Comparison of ENCODE assay signal across 23 cellular contexts in genomic region chr2:122061206-122061605, GRCh38.
"Had no signal": no experiment of that assay in that cellular context is flagged by ENCODE, and none has a peak within 500 bp of the region (broad histone marks: within the 10 kb centered on the region; RNA-seq: fewer than 3 reads in every experiment).

No MANE protein-coding gene starts in this region.

- DNase-seq: activated B cell treated with CpG ODN at 0.5 μM for 24 hours; activated effector memory CD4-positive, alpha-beta T cell treated with Interleukin-2 at 50 U/mL for 16 hours; activated naive CD4-positive, alpha-beta T cell treated with Interleukin-2 at 50 U/mL for 16 hours; activated T-cell treated with anti-CD3 and anti-CD28 coated beads for 4 hours; activated T-cell treated with anti-CD3 and anti-CD28 coated beads, Interleukin-2, amount 50 U/mL, for 72 hours; anterior cingulate cortex; body of pancreas; colonic mucosa; effector memory CD8-positive, alpha-beta T cell; head of caudate nucleus; hippocampal formation; immature natural killer cell; lower lobe of right lung; mucosa of descending colon; right lobe of liver; stimulated activated CD4-positive, alpha-beta T cell treated with anti-CD3 and anti-CD28 coated beads, Interleukin-12 subunit alpha, Interleukin-12 subunit beta, amount 100 ng/mL, for 4 hours; stimulated activated CD4-positive, alpha-beta T cell treated with anti-CD3 and anti-CD28 coated beads, Interleukin-4, amount 100 ng/mL, for 1 hour; stimulated activated naive CD8-positive, alpha-beta T cell treated with anti-CD3 and anti-CD28 coated beads, Interleukin-15, Interleukin-2, amounts not matched to agents 100 U/mL and 50 U/mL, for 24 hours; T-cell; testis; transverse colon had no signal

- H3K27me3 ChIP-seq: body of pancreas, colonic mucosa, right lobe of liver, testis, transverse colon had no signal

- H3K4me3 ChIP-seq: body of pancreas, colonic mucosa, lower lobe of right lung, mucosa of descending colon, right lobe of liver, skin epidermis, testis, transverse colon had no signal

- H3K27ac ChIP-seq: body of pancreas, colonic mucosa, lower lobe of right lung, right lobe of liver, skin epidermis, testis, transverse colon had no signal

- H3K4me1 ChIP-seq: body of pancreas, colonic mucosa, right lobe of liver, testis, transverse colon had no signal

- H3K9me3 ChIP-seq: body of pancreas, colonic mucosa, lower lobe of right lung, mucosa of descending colon, right lobe of liver, testis, transverse colon had no signal

- H3K36me3 ChIP-seq: colonic mucosa, lower lobe of right lung, right lobe of liver, transverse colon had no signal

- ATAC-seq: activated T-cell treated with anti-CD3 and anti-CD28 coated beads, Interleukin-2, amount 50 U/mL, for 72 hours; body of pancreas; effector memory CD8-positive, alpha-beta T cell; lower lobe of right lung; mucosa of descending colon; natural killer cell treated with Interleukin-12 subunit alpha and Interleukin-12 subunit beta and Interleukin-15 and Interleukin-18, amount 100 ng/mL, for 72 hours; right lobe of liver; stimulated activated naive CD8-positive, alpha-beta T cell treated with anti-CD3 and anti-CD28 coated beads, Interleukin-15, Interleukin-2, amounts not matched to agents 100 U/mL and 50 U/mL, for 24 hours; T-cell had no signal
